ENCODE assay signal across 7 cellular contexts in genomic region chr1:850318-850717, GRCh38.
DNase-seq lines count a peak whose midpoint lies in the region; ATAC-seq, FAIRE-seq and TF ChIP-seq lines count a peak whose summit lies in the region.
"Not testable (repeated sequence)": the region's sequence is repeated elsewhere in the genome, so short reads cannot be mapped to it uniquely, and the experiment has no call there.

No MANE protein-coding gene starts in this region.

- not testable (repeated sequence) for H3K79me2 ChIP-seq in endothelial cell of umbilical vein (ENCODE audit: control insufficient read depth, insufficient read depth, low read length)

- not testable (repeated sequence) for H3K9me3 ChIP-seq in endothelial cell of umbilical vein (replicated peaks; ENCODE audit: control insufficient read depth, insufficient read depth, low read length); right lobe of liver

- not testable (repeated sequence) for TF ChIP-seq POLR2A in endothelial cell of umbilical vein (IDR thresholded peaks at IDR 0.05; ENCODE audit: low read depth, low read length); right lobe of liver (IDR thresholded peaks at IDR 0.05)

- not testable (repeated sequence) for H3K4me3 ChIP-seq in astrocyte of the cerebellum (ENCODE audit: low read depth, low read length); endothelial cell of umbilical vein (replicated peaks in 1 of 3; ENCODE audit: insufficient read depth in 1 of 3, low read depth in 1 of 3, low read length in 3 of 3); fibroblast of villous mesenchyme (ENCODE audit: low read depth, low read length); right lobe of liver

- H3K9me1 ChIP-seq in endothelial cell of umbilical vein (replicated peaks; ENCODE audit: control insufficient read depth, extremely low read depth, insufficient read depth, low read length) = not testable (repeated sequence)

- FAIRE-seq in endothelial cell of umbilical vein (lab: Jason Lieb, UNC) = not testable (repeated sequence)

- POLR2A ChIA-PET in endothelial cell of umbilical vein (lab: Charles Lee) = not testable (repeated sequence)

- not testable (repeated sequence) for H3K9ac ChIP-seq in endothelial cell of umbilical vein (replicated peaks; ENCODE audit: extremely low read depth, insufficient read depth, low read length)

- not testable (repeated sequence) for H3K4me1 ChIP-seq in endothelial cell of umbilical vein (ENCODE audit: control insufficient read depth, extremely low read depth, insufficient read depth, low read length); right lobe of liver

- H3K27me3 ChIP-seq in endothelial cell of umbilical vein (ENCODE audit: control insufficient read depth in 2 of 2, insufficient read depth in 2 of 2, low read length in 2 of 2); right lobe of liver: not testable (repeated sequence)

- H3K27ac ChIP-seq in endothelial cell of umbilical vein (ENCODE audit: insufficient read depth, low read depth, low read length); right lobe of liver: not testable (repeated sequence)

- TF ChIP-seq CTCF in astrocyte of the cerebellum (IDR thresholded peaks at IDR 0.05; ENCODE audit: low read depth, low read length, missing control alignments) = peak; percentile 30
- TF ChIP-seq CTCF in endothelial cell of umbilical vein (IDR thresholded peaks at IDR 0.05; ENCODE audit: extremely low read depth in 1 of 2, insufficient read depth in 1 of 2, low read depth in 1 of 2, low read length in 2 of 2) = not testable (repeated sequence)
- TF ChIP-seq CTCF in fibroblast of villous mesenchyme (IDR thresholded peaks at IDR 0.05; ENCODE audit: insufficient read depth, low read depth, low read length) = peak; percentile 37
- TF ChIP-seq CTCF in right lobe of liver (IDR thresholded peaks at IDR 0.05) = peak in 2 of 4 donors; percentile 17 to 28

- H4K20me1 ChIP-seq in endothelial cell of umbilical vein (replicated peaks; ENCODE audit: control insufficient read depth, extremely low read depth, insufficient read depth, low read length) = not testable (repeated sequence)

- H3K4me2 ChIP-seq in endothelial cell of umbilical vein (ENCODE audit: insufficient read depth, low read length) = not testable (repeated sequence)

- CTCF ChIA-PET in endothelial cell of umbilical vein (lab: Charles Lee) = interaction anchor here (1.6 kb wide), 1 partner anchor 72 kb away, joined by 3 read pairs; no protein-coding TSS in a partner anchor

- H3K36me3 ChIP-seq in endothelial cell of umbilical vein (ENCODE audit: control insufficient read depth in 2 of 2, extremely low read depth in 1 of 2, insufficient read depth in 2 of 2, low read length in 2 of 2) = not testable (repeated sequence)
- H3K36me3 ChIP-seq in right lobe of liver = peaks cover 0 to 12% (median 0%) of the 10 kb centered on the region in 4 donors

- 90% methylated on average over 2 of the region's 4 CpGs for WGBS in right lobe of liver (ENCODE audit: insufficient coverage, low coverage, low lambda C conversion rate, missing lambda C conversion rate)

- H2AFZ ChIP-seq in endothelial cell of umbilical vein (ENCODE audit: low read depth, low read length) = not testable (repeated sequence)

- intact Hi-C loops in endothelial cell of umbilical vein (cut with micrococcal nuclease); right lobe of liver (cut with DNase I): not testable (repeated sequence)

- not testable (repeated sequence) for BruUV-seq in endothelial cell of umbilical vein (replicated peaks; lab: Mats Ljungman, UMichigan)

- dilution Hi-C loops in endothelial cell of umbilical vein (cut with MboI; ENCODE audit: extremely low pct_ligation_motif_present, low sequenced_read_pairs) = not testable (repeated sequence)

- in situ Hi-C loops in astrocyte of the cerebellum (cut with HindIII; ENCODE audit: low sequenced_read_pairs) = not testable (repeated sequence)

- peak; percentile 63 to 68 (median 65) for ATAC-seq in right lobe of liver

- DNase-seq in Ammon's horn (ENCODE audit: low spot score) = peak; percentile 55
- peak; percentile 13 for DNase-seq in LHCN-M2 (ENCODE audit: low read depth)
- DNase-seq in astrocyte of the cerebellum (ENCODE audit: low read depth); right lobe of liver: not testable (repeated sequence)
- peak; percentile 17 for DNase-seq in endothelial cell of umbilical vein (ENCODE audit: low read depth, low spot score)
- DNase-seq in fibroblast of villous mesenchyme (ENCODE audit: low read depth) = peak; percentile 41
- DNase-seq in hepatic stellate cell (ENCODE audit: low spot score) = peak; percentile 16
